1 cellular context compared by ENCODE assay signal in genomic region chr3:170740726-170741591, GRCh38.
TF ChIP-seq lines count a peak whose summit lies in the region.

No MANE protein-coding gene starts in this region.

TF ChIP-seq in K562, 482 proteins besides CTCF, POLR2A, EP300 and RAD21 (continued from another document):
- TF ChIP-seq PRDM10 (IDR thresholded peaks at IDR 0.05; ENCODE audit: partially characterized antibody) (peak; percentile 98), ZSCAN29 (IDR thresholded peaks at IDR 0.05) (no peak), ZNF592 (IDR thresholded peaks at IDR 0.05) (0 out of 2 replicates have a peak, but pooled peaks have one; percentile 22)
